ENCODE assay signal across 24 cellular contexts in genomic region chr11:72754544-72755155, GRCh38.
"Had no signal": no experiment of that assay in that cellular context is flagged by ENCODE, and none has a peak within 500 bp of the region (broad histone marks: within the 10 kb centered on the region; RNA-seq: fewer than 3 reads in every experiment).

No MANE protein-coding gene starts in this region.

- H3K27ac Mint-ChIP-seq: activated naive CD4-positive, alpha-beta T cell treated with anti-CD3 and anti-CD28 coated beads, Interleukin-2, amount 50 U/mL, for 24 hours; activated T-helper 1 cell treated with anti-CD3 and anti-CD28 coated beads, Interleukin-12 subunit alpha, Interleukin-12 subunit beta, Interleukin-2, Interleukin-4 antibody, amounts not matched to agents 30 ng/mL and 10 ng/mL and 1 ng/mL, durations not matched to agents 14 hours and 24 hours and 36 hours; brain; stimulated activated memory B cell treated with anti-CD40 and anti-IgM and Interleukin-4, amounts not matched to agents 10 μg/mL and 1 μg/mL and 100 μg/mL, for 72 hours had no signal

- H3K36me3 Mint-ChIP-seq: activated naive CD4-positive, alpha-beta T cell treated with anti-CD3 and anti-CD28 coated beads, Interleukin-2, amount 50 U/mL, for 24 hours had no signal

- DNase-seq: activated CD4-positive, alpha-beta T cell treated with anti-CD3 and anti-CD28 coated beads for 1 hour; activated CD4-positive, alpha-beta T cell treated with anti-CD3 and anti-CD28 coated beads, Interleukin-2, amount 50 U/mL, for 1 hour; activated CD8-positive, alpha-beta T cell treated with anti-CD3 and anti-CD28 coated beads, Interleukin-2, amount 10 ng/mL, durations not matched to agents 7 days and 5 days; activated gamma-delta T cell; aorta; caudate nucleus; effector CD4-positive, alpha-beta T cell; foreskin fibroblast; immature natural killer cell; kidney glomerular epithelial cell; left ventricle myocardium inferior; naive thymus-derived CD8-positive, alpha-beta T cell; right lobe of liver; stimulated activated CD4-positive, alpha-beta T cell treated with anti-CD3 and anti-CD28 coated beads, Interleukin-2, amount 100 ng/mL, for 24 hours; stomach; WERI-Rb-1 had no signal

- H3K4me3 Mint-ChIP-seq: activated CD8-positive, alpha-beta T cell treated with anti-CD3 and anti-CD28 coated beads, Interleukin-2, amount 10 ng/mL, durations not matched to agents 7 days and 5 days; activated naive CD4-positive, alpha-beta T cell treated with anti-CD3 and anti-CD28 coated beads, Interleukin-2, amount 50 U/mL, for 24 hours; activated T-helper 1 cell treated with anti-CD3 and anti-CD28 coated beads, Interleukin-12 subunit alpha, Interleukin-12 subunit beta, Interleukin-2, Interleukin-4 antibody, amounts not matched to agents 30 ng/mL and 10 ng/mL and 1 ng/mL, durations not matched to agents 14 hours and 24 hours and 36 hours; brain; dendritic cell treated with granulocyte-macrophage colony-stimulating factor and Interleukin-4, amounts not matched to agents 40 ng/mL and 50 ng/mL, for 4 days; stimulated activated memory B cell treated with anti-CD40 and anti-IgM and Interleukin-4, amounts not matched to agents 10 μg/mL and 1 μg/mL and 100 μg/mL, for 72 hours had no signal

- H3K27ac ChIP-seq: left ventricle myocardium inferior, right lobe of liver, stomach, suprapubic skin, tibial nerve, WERI-Rb-1 had no signal

- H3K9me3 Mint-ChIP-seq: activated naive CD4-positive, alpha-beta T cell treated with anti-CD3 and anti-CD28 coated beads, Interleukin-2, amount 50 U/mL, for 24 hours; activated T-helper 1 cell treated with anti-CD3 and anti-CD28 coated beads, Interleukin-12 subunit alpha, Interleukin-12 subunit beta, Interleukin-2, Interleukin-4 antibody, amounts not matched to agents 30 ng/mL and 10 ng/mL and 1 ng/mL, durations not matched to agents 14 hours and 24 hours and 36 hours; dendritic cell treated with granulocyte-macrophage colony-stimulating factor and Interleukin-4, amounts not matched to agents 40 ng/mL and 50 ng/mL, for 4 days; immature natural killer cell; naive thymus-derived CD8-positive, alpha-beta T cell; stimulated activated memory B cell treated with anti-CD40 and anti-IgM and Interleukin-4, amounts not matched to agents 10 μg/mL and 1 μg/mL and 100 μg/mL, for 72 hours had no signal

- ATAC-seq: activated CD8-positive, alpha-beta T cell treated with anti-CD3 and anti-CD28 coated beads, Interleukin-2, amount 10 ng/mL, durations not matched to agents 7 days and 5 days; naive thymus-derived CD8-positive, alpha-beta T cell; stimulated activated memory B cell treated with anti-CD40 and anti-IgM and Interleukin-4, amounts not matched to agents 10 μg/mL and 1 μg/mL and 100 μg/mL, for 72 hours had no signal

- H3K9me3 ChIP-seq: left ventricle myocardium inferior, right lobe of liver, stomach, suprapubic skin, tibial nerve had no signal

- H3K27me3 ChIP-seq: right lobe of liver, stomach, suprapubic skin, tibial nerve had no signal

- H3K4me3 ChIP-seq: left ventricle myocardium inferior, right lobe of liver, skin epidermis, stomach, suprapubic skin, tibial nerve had no signal

- H3K27me3 Mint-ChIP-seq: activated naive CD4-positive, alpha-beta T cell treated with anti-CD3 and anti-CD28 coated beads, Interleukin-2, amount 50 U/mL, for 24 hours; brain; naive thymus-derived CD8-positive, alpha-beta T cell; stimulated activated memory B cell treated with anti-CD40 and anti-IgM and Interleukin-4, amounts not matched to agents 10 μg/mL and 1 μg/mL and 100 μg/mL, for 72 hours had no signal
